8 cellular contexts compared by ENCODE assay signal in genomic region chr7:27173412-27174076, GRCh38. TPM values are rescaled to one million over a fixed set of nuclear protein-coding genes. Genes with fewer than 3 reads are reported as not detected.
DNase-seq lines count a peak whose midpoint lies in the region; ATAC-seq and TF ChIP-seq lines count a peak whose summit lies in the region.

No MANE protein-coding gene starts in this region.

- peak overlapping the region; percentile 18; the same call in 1 of the 2 replicates for H2AFZ ChIP-seq in SK-N-SH (ENCODE audit: low read depth)

- TF ChIP-seq CTCF in SK-N-SH (IDR thresholded peaks at IDR 0.05) (no peak), RWPE1 (conservative IDR thresholded peaks at IDR 0.05; ENCODE audit: low read depth) (no peak), foreskin fibroblast (IDR thresholded peaks at IDR 0.05; ENCODE audit: low read depth, low read length) (no peak), psoas muscle (IDR thresholded peaks at IDR 0.05) (no peak)

- H3K4me3 ChIP-seq in SK-N-SH (ENCODE audit: low read depth in 2 of 2, low read length in 1 of 2) (peak overlapping the region in 1 of 2 experiments; percentile 14; a peak in 3 of 4 replicates), foreskin fibroblast (ENCODE audit: low read depth in 1 of 2, low read length in 2 of 2) (peak overlapping the region; percentile 59 to 93), psoas muscle (peak overlapping the region; percentile 79)

- CTCF ChIA-PET in SK-N-SH (lab: Yijun Ruan, JAX): interaction anchor here (1.0 to 12.3 kb wide), 10 partner anchors 7 to 804 kb away, joined by 3 to 205 read pairs (median 4); partner anchors contain the start of genes HOXA3, HOXA5 and HOXA9
- CTCF ChIA-PET in RWPE1 (lab: Yijun Ruan, JAX): interaction anchor here (0.7 to 1.9 kb wide), 4 partner anchors 9 to 319 kb away, joined by 3 to 7 read pairs (median 5); no protein-coding TSS in a partner anchor

- peaks cover 0 to 2% of the 10 kb centered on the region in 2 experiments; a peak in 1 of 4 replicates for H3K4me1 ChIP-seq in SK-N-SH (ENCODE audit: control insufficient read depth in 1 of 2, insufficient read depth in 2 of 2, low read depth in 1 of 2, low read length in 1 of 2)
- H3K4me1 ChIP-seq in psoas muscle: peaks cover 19% of the 10 kb centered on the region

- H4K20me1 ChIP-seq in SK-N-SH (ENCODE audit: insufficient read depth): peaks cover 10% of the 10 kb centered on the region; the same call in 1 of the 2 replicates

- no peaks in the 10 kb centered on the region for H3K36me3 ChIP-seq in SK-N-SH (replicated peaks in 1 of 2; ENCODE audit: control insufficient read depth in 1 of 2, insufficient read depth in 2 of 2, low read length in 1 of 2)
- H3K36me3 ChIP-seq in psoas muscle (ENCODE audit: insufficient read depth in 1 of 2, low read depth in 1 of 2): no peaks in the 10 kb centered on the region

- no peaks in the 10 kb centered on the region for H3K9me3 ChIP-seq in SK-N-SH
- H3K9me3 ChIP-seq in psoas muscle: no peaks in the 10 kb centered on the region

- H3K4me2 ChIP-seq in SK-N-SH: peak overlapping the region; percentile 58

- no peak overlapping the region for H3K9ac ChIP-seq in SK-N-SH

- H3K27ac ChIP-seq in SK-N-SH (ENCODE audit: low read depth in 2 of 2, low read length in 1 of 2): no peak overlapping the region
- peak overlapping the region; percentile 95 for H3K27ac ChIP-seq in RWPE1
- H3K27ac ChIP-seq in psoas muscle: peak overlapping the region; percentile 92

- POLR2A ChIA-PET in SK-N-SH (lab: Yijun Ruan, JAX): no interaction called here
- POLR2A ChIA-PET in RWPE1 (lab: Yijun Ruan, JAX; ENCODE audit: low non-redundant PET): no interaction called here

- intact Hi-C loops in psoas muscle (cut with DNase I): loop anchor here in 1 of 2 donors (2.0 kb wide), 1 partner anchor 1317 kb away; no protein-coding TSS in a partner anchor

- WGBS in SK-N-SH (ENCODE audit: low lambda C conversion rate): 32% methylated on average over 12 of the region's 92 CpGs
- 0 to 1% (median 0%) methylated on average over 63 to 92 of the region's 92 CpGs for WGBS in psoas muscle, 3 donors

- peaks cover 7% of the 10 kb centered on the region for H3F3A ChIP-seq in SK-N-SH (replicated peaks; ENCODE audit: insufficient read depth)

- H3K79me2 ChIP-seq in SK-N-SH (ENCODE audit: insufficient read depth): no peaks in the 10 kb centered on the region

- TF ChIP-seq EP300 in SK-N-SH (IDR thresholded peaks at IDR 0.05; ENCODE audit: borderline replicate concordance in 1 of 2, low read depth in 1 of 2, low read length in 1 of 2): no peak

- DNase-seq in SK-N-SH (peak; percentile 54), RWPE1 (ENCODE audit: low spot score) (no peak), foreskin fibroblast (peak in 1 of 2 donors; percentile 59), psoas muscle (peak in 1 of 2 donors; percentile 81), dedifferentiated amniotic fluid mesenchymal stem cell (ENCODE audit: extremely low spot score) (no peak)

- H3K27me3 ChIP-seq in SK-N-SH (ENCODE audit: insufficient read depth) (peaks cover 100% of the 10 kb centered on the region), psoas muscle (ENCODE audit: insufficient read depth in 3 of 3, low read length in 2 of 3) (no peaks in the 10 kb centered on the region)

- no peaks in the 10 kb centered on the region for H3K9me2 ChIP-seq in SK-N-SH

- ATAC-seq in SK-N-SH treated with all-trans-retinoic acid at 6 μM for 48 hours: no peak
- peak; percentile 18 to 54 (median 44) for ATAC-seq in psoas muscle
- no peak for ATAC-seq in HG03571 (IDR thresholded peaks at IDR 0.05; ENCODE audit: unreplicated experiment)
- no peak for ATAC-seq in HG03378 (IDR thresholded peaks at IDR 0.05; ENCODE audit: unreplicated experiment)

- TF ChIP-seq RAD21 in SK-N-SH (IDR thresholded peaks at IDR 0.05; ENCODE audit: low read length): no peak

TF ChIP-seq in SK-N-SH, 30 proteins besides CTCF, POLR2A, EP300 and RAD21 (continues in another document):
- TF ChIP-seq CHD2 (IDR thresholded peaks at IDR 0.05; ENCODE audit: low read length, partially characterized antibody): no peak
- no peak for TF ChIP-seq PBX3 (IDR thresholded peaks at IDR 0.05)
- no peak for TF ChIP-seq ZBTB33 (IDR thresholded peaks at IDR 0.05; ENCODE audit: borderline replicate concordance, low read depth)
- no peak for TF ChIP-seq FOXM1 (IDR thresholded peaks at IDR 0.05; ENCODE audit: low read depth)

TF ChIP-seq in SK-N-SH treated with all-trans-retinoic acid at 6 μM for 48 hours, 23 proteins besides CTCF, POLR2A, EP300 and RAD21:
- no peak for TF ChIP-seq ZNF8 (CRISPR knock-in tag; IDR thresholded peaks at IDR 0.05)
- no peak for TF ChIP-seq CSRNP3 (CRISPR knock-in tag; IDR thresholded peaks at IDR 0.05)
- no peak for TF ChIP-seq CREB5 (CRISPR knock-in tag; IDR thresholded peaks at IDR 0.05; ENCODE audit: low read depth)
- TF ChIP-seq ISL1 (CRISPR knock-in tag; IDR thresholded peaks at IDR 0.05): no peak
- TF ChIP-seq ZC3H10 (CRISPR knock-in tag; IDR thresholded peaks at IDR 0.05): no peak

RNA-seq across cellular contexts. Expression of gene HOXA10, which starts 0.6 kb away (rescaled TPM):
- polyA plus RNA-seq in SK-N-SH (2012; rRNA removed): not detected in 2 replicates
- polyA plus RNA-seq in SK-N-SH (2012; cell fraction: cytosol; rRNA removed): not detected in 2 replicates
- not detected in 2 replicates for polyA plus RNA-seq in SK-N-SH (2012; cell fraction: nucleus; rRNA removed)
- total RNA-seq in psoas muscle: 10 to 100 TPM in 2 of 4 donors, under 1 TPM in 1, not detected in 1; 0.81 to 34.3 (median 19.2) TPM
- 10 to 100 TPM; 17.2 to 77.5 (median 32.0) TPM for polyA plus RNA-seq in psoas muscle

RNA-seq across cellular contexts. Expression of gene HOXA9, which starts 8.2 kb away (rescaled TPM):
- not detected in 2 replicates for polyA plus RNA-seq in SK-N-SH (2012; rRNA removed)
- polyA plus RNA-seq in SK-N-SH (2012; cell fraction: cytosol; rRNA removed): not detected in 2 replicates
- polyA plus RNA-seq in SK-N-SH (2012; cell fraction: nucleus; rRNA removed): not detected in 2 replicates
- 10 to 100 TPM in 1 of 4 donors, 1 to 10 TPM in 1, under 1 TPM in 1, not detected in 1; 0.81 to 19.9 (median 4.9) TPM for total RNA-seq in psoas muscle
- polyA plus RNA-seq in psoas muscle: 10 to 100 TPM; 13.8 to 55.9 (median 18.2) TPM

RNA-seq across cellular contexts. Expression of gene HOXA11, which starts 11.5 kb away (rescaled TPM):
- polyA plus RNA-seq in SK-N-SH (2012; rRNA removed) (not detected in 2 replicates), psoas muscle (under 1 TPM; 0.08 to 0.90 (median 0.25) TPM)
- not detected in 2 replicates for polyA plus RNA-seq in SK-N-SH (2012; cell fraction: cytosol; rRNA removed)
- not detected in 2 replicates for polyA plus RNA-seq in SK-N-SH (2012; cell fraction: nucleus; rRNA removed)
- 1 to 10 TPM in 1 of 4 donors, not detected in 3; 1.1 TPM for total RNA-seq in psoas muscle

RNA-seq across cellular contexts. Expression of gene HOXA7, which starts 17.1 kb away (rescaled TPM):
- polyA plus RNA-seq in SK-N-SH (2012; rRNA removed): not detected in 2 replicates
- polyA plus RNA-seq in SK-N-SH (2012; cell fraction: cytosol; rRNA removed): not detected in 2 replicates
- polyA plus RNA-seq in SK-N-SH (2012; cell fraction: nucleus; rRNA removed): not detected in 2 replicates
- 1 to 10 TPM; 4.7 to 8.4 (median 6.7) TPM for total RNA-seq in psoas muscle
- 10 to 100 TPM in 1 of 3 donors, 1 to 10 TPM in 2; 2.9 to 10.2 (median 6.2) TPM for polyA plus RNA-seq in psoas muscle

RNA-seq across cellular contexts. Expression of gene HOXA3, which starts 21.2 kb away (rescaled TPM):
- 0.15 TPM in 1 of 2 replicates, not detected in the other for polyA plus RNA-seq in SK-N-SH (2012; rRNA removed)
- polyA plus RNA-seq in SK-N-SH (2012; cell fraction: cytosol; rRNA removed): not detected in 2 replicates
- not detected in 2 replicates for polyA plus RNA-seq in SK-N-SH (2012; cell fraction: nucleus; rRNA removed)
- total RNA-seq in psoas muscle: 1 to 10 TPM; 3.3 to 5.6 (median 4.2) TPM
- 1 to 10 TPM in 1 of 3 donors, under 1 TPM in 2; 0.65 to 2.6 (median 0.97) TPM for polyA plus RNA-seq in psoas muscle

Comparison
In these comparisons a context has a peak if more than half of its experiments do, and no peak if none do; other contexts are left out.
1. H3K27ac ChIP-seq: peak in RWPE1 (single experiment) and psoas muscle (single experiment); none in SK-N-SH (0 of 2).
2. ATAC-seq: peak in psoas muscle (4 of 4); none in SK-N-SH treated with all-trans-retinoic acid at 6 μM for 48 hours (single experiment), HG03571 (single experiment) and HG03378 (single experiment).
3. RNA of gene HOXA10, which starts 0.6 kb away (polyA plus RNA-seq): 17.2 to 77.5 TPM in psoas muscle; not detected in SK-N-SH; every median in the first group is over 10 times any median in the second.
4. RNA of gene HOXA9, which starts 8.2 kb away (polyA plus RNA-seq): 13.8 to 55.9 TPM in psoas muscle; not detected in SK-N-SH; every median in the first group is over 10 times any median in the second.